26 cellular contexts compared by ENCODE assay signal in the genomic region with DNA sequence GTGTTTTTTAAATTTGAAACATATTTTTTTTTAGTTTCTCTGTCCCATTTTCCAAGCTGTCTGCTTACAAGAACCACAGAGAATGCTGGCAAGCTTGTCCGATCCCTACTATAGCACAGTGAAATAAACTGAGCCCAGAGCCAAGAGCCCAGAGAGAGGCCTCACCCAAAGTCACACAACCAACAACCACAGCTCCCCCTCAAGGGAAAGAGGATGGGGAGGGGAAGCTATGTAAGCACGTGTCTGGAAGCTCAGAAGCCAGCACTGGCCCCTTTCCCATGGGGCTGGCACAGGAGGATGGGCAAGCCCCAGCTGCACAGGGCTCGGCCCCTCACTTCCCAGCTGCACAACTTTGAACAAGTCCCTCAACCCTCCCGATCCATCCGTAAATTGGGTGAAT. TPM values are rescaled to one million over a fixed set of nuclear protein-coding genes. Genes with fewer than 3 reads are reported as not detected.
A peak's percentile ranks its signal among the peaks of the same experiment; 100 is the strongest.
DNase-seq lines count a peak whose midpoint lies in the region; ATAC-seq and TF ChIP-seq lines count a peak whose summit lies in the region.
"Had no signal": no experiment of that assay in that cellular context is flagged by ENCODE, and none has a peak within 500 bp of the region (broad histone marks: within the 10 kb centered on the region; RNA-seq: fewer than 3 reads in every experiment).

No MANE protein-coding gene starts in this region.

- POLR2A ChIA-PET in activated CD8-positive, alpha-beta T cell treated with anti-CD3 and anti-CD28 coated beads for 36 hours (lab: Charles Lee) = interaction anchor here (0.7 to 7.2 kb wide), 7 partner anchors 30 to 538 kb away, joined by 3 to 54 read pairs (median 6); a partner anchor contains a TSS
- POLR2A ChIA-PET in naive thymus-derived CD4-positive, alpha-beta T cell (lab: Charles Lee) = interaction anchor here (0.8 to 6.7 kb wide), 8 partner anchors 30 to 98 kb away, joined by 3 to 108 read pairs (median 10); a partner anchor contains a TSS

- H3K27ac ChIP-seq in naive thymus-derived CD4-positive, alpha-beta T cell (ENCODE audit: low read depth, low read length) = peak overlapping the region; percentile 80
- H3K27ac ChIP-seq: epithelial cell of prostate, foreskin keratinocyte, left ventricle myocardium inferior, sigmoid colon, upper lobe of left lung had no signal

- no peak for DNase-seq in activated CD4-positive, alpha-beta T cell treated with anti-CD3 and anti-CD28 coated beads, Interleukin-2, amount 10 ng/mL, durations not matched to agents 24 days and 14 days
- no peak for DNase-seq in activated CD4-positive, alpha-beta T cell treated with anti-CD3 and anti-CD28 coated beads for 1 hour
- DNase-seq in CMK (ENCODE audit: low read depth) (peak; percentile 33), NCI-H187 (lab: John Stamatoyannopoulos, UW) (no peak), Kasumi-1 (lab: John Stamatoyannopoulos, UW) (no peak), foreskin melanocyte (no peak)
- DNase-seq in activated CD8-positive, alpha-beta T cell treated with anti-CD3 and anti-CD28 coated beads for 36 hours = no peak
- no peak for DNase-seq in naive thymus-derived CD4-positive, alpha-beta T cell
- DNase-seq: activated CD4-positive, CD25-positive, alpha-beta regulatory T cell treated with anti-CD3 and anti-CD28 coated beads, Interleukin-2, amount 50 U/mL, for 72 hours; activated CD8-positive, alpha-beta memory T cell treated with anti-CD3 and anti-CD28 coated beads, Interleukin-2, amount 50 U/mL, for 4 hours; activated gamma-delta T cell treated with Interleukin-2 at 50 U/mL for 16 hours; cerebellar nuclear complex; foreskin keratinocyte; HFFc6; KG1; left ventricle myocardium inferior; midbrain; NCI-H2171 treated with DMSO at 0.1 percent for 48 hours; NCI-H526; RPMI8226; sigmoid colon; stimulated activated CD4-positive, alpha-beta T cell treated with anti-CD3 and anti-CD28 coated beads, Interleukin-15, amount 100 ng/mL, for 24 hours; upper lobe of left lung had no signal

- no peak overlapping the region for H3K4me3 ChIP-seq in naive thymus-derived CD4-positive, alpha-beta T cell (ENCODE audit: low read length)
- H3K4me3 ChIP-seq: left ventricle myocardium inferior, sigmoid colon, upper lobe of left lung had no signal

- no peak overlapping the region for H3K4me3 Mint-ChIP-seq in activated CD4-positive, alpha-beta T cell treated with anti-CD3 and anti-CD28 coated beads, Interleukin-2, amount 10 ng/mL, durations not matched to agents 24 days and 14 days
- no peak overlapping the region for H3K4me3 Mint-ChIP-seq in activated CD8-positive, alpha-beta T cell treated with anti-CD3 and anti-CD28 coated beads for 36 hours
- H3K4me3 Mint-ChIP-seq in naive thymus-derived CD4-positive, alpha-beta T cell = peak overlapping the region in 2 of 10 donors; percentile 11 to 18
- H3K4me3 Mint-ChIP-seq: HFFc6 had no signal

- peaks cover 1% of the 10 kb centered on the region for H3K27me3 Mint-ChIP-seq in activated CD4-positive, alpha-beta T cell treated with anti-CD3 and anti-CD28 coated beads, Interleukin-2, amount 10 ng/mL, durations not matched to agents 24 days and 14 days
- H3K27me3 Mint-ChIP-seq in activated CD8-positive, alpha-beta T cell treated with anti-CD3 and anti-CD28 coated beads for 36 hours = no peaks in the 10 kb centered on the region
- no peaks in the 10 kb centered on the region for H3K27me3 Mint-ChIP-seq in naive thymus-derived CD4-positive, alpha-beta T cell

- H3K4me1 ChIP-seq in naive thymus-derived CD4-positive, alpha-beta T cell (ENCODE audit: control insufficient read depth in 2 of 2, insufficient read depth in 2 of 2, low read length in 2 of 2) = peaks cover 16 to 29% of the 10 kb centered on the region in 2 donors

- H3K4me1 Mint-ChIP-seq in activated CD4-positive, alpha-beta T cell treated with anti-CD3 and anti-CD28 coated beads, Interleukin-2, amount 10 ng/mL, durations not matched to agents 24 days and 14 days = peaks cover 35% of the 10 kb centered on the region
- H3K4me1 Mint-ChIP-seq in activated CD8-positive, alpha-beta T cell treated with anti-CD3 and anti-CD28 coated beads for 36 hours (ENCODE audit: low read depth) = peaks cover 41% of the 10 kb centered on the region
- peaks cover 17 to 46% (median 42%) of the 10 kb centered on the region in 7 donors for H3K4me1 Mint-ChIP-seq in naive thymus-derived CD4-positive, alpha-beta T cell

- intact Hi-C loops in activated CD4-positive, alpha-beta T cell treated with anti-CD3 and anti-CD28 coated beads, Interleukin-2, amount 10 ng/mL, durations not matched to agents 24 days and 14 days (cut with micrococcal nuclease) = no loop called here
- intact Hi-C loops in activated CD8-positive, alpha-beta T cell treated with anti-CD3 and anti-CD28 coated beads for 36 hours (cut with micrococcal nuclease) = no loop called here
- intact Hi-C loops in naive thymus-derived CD4-positive, alpha-beta T cell (cut with micrococcal nuclease) = no loop called here

- H3K9me3 ChIP-seq in naive thymus-derived CD4-positive, alpha-beta T cell (ENCODE audit: control insufficient read depth in 2 of 3, low read length in 3 of 3) = no peaks in the 10 kb centered on the region
- H3K9me3 ChIP-seq: left ventricle myocardium inferior, sigmoid colon, upper lobe of left lung had no signal

- CTCF ChIA-PET in activated CD8-positive, alpha-beta T cell treated with anti-CD3 and anti-CD28 coated beads for 36 hours (lab: Charles Lee) = interaction anchor here (0.8 to 2.4 kb wide), 6 partner anchors 59 to 109 kb away, joined by 3 to 11 read pairs (median 3); a partner anchor contains a TSS
- CTCF ChIA-PET in naive thymus-derived CD4-positive, alpha-beta T cell (lab: Charles Lee) = interaction anchor here (0.9 to 3.4 kb wide), 5 partner anchors 16 to 98 kb away, joined by 3 to 20 read pairs (median 3); a partner anchor contains a TSS

- peaks cover 14% of the 10 kb centered on the region for H3K36me3 Mint-ChIP-seq in activated CD4-positive, alpha-beta T cell treated with anti-CD3 and anti-CD28 coated beads, Interleukin-2, amount 10 ng/mL, durations not matched to agents 24 days and 14 days (ENCODE audit: low read depth)
- H3K36me3 Mint-ChIP-seq in activated CD8-positive, alpha-beta T cell treated with anti-CD3 and anti-CD28 coated beads for 36 hours (ENCODE audit: low read depth) = peaks cover 13% of the 10 kb centered on the region
- H3K36me3 Mint-ChIP-seq in naive thymus-derived CD4-positive, alpha-beta T cell = peaks cover 4 to 17% (median 8%) of the 10 kb centered on the region in 5 donors

- H3K36me3 ChIP-seq in naive thymus-derived CD4-positive, alpha-beta T cell (ENCODE audit: control insufficient read depth in 2 of 3, insufficient read depth in 3 of 3, low read length in 3 of 3) = peaks cover 0 to 3% (median 0%) of the 10 kb centered on the region in 3 experiments
- H3K36me3 ChIP-seq: left ventricle myocardium inferior, sigmoid colon, upper lobe of left lung had no signal

- no peak for TF ChIP-seq CTCF in activated CD8-positive, alpha-beta T cell treated with anti-CD3 and anti-CD28 coated beads for 36 hours (IDR thresholded peaks at IDR 0.05)

- H3K9me3 Mint-ChIP-seq in activated CD4-positive, alpha-beta T cell treated with anti-CD3 and anti-CD28 coated beads, Interleukin-2, amount 10 ng/mL, durations not matched to agents 24 days and 14 days = no peaks in the 10 kb centered on the region
- H3K9me3 Mint-ChIP-seq in activated CD8-positive, alpha-beta T cell treated with anti-CD3 and anti-CD28 coated beads for 36 hours = no peaks in the 10 kb centered on the region
- H3K9me3 Mint-ChIP-seq in naive thymus-derived CD4-positive, alpha-beta T cell = no peaks in the 10 kb centered on the region
- H3K9me3 Mint-ChIP-seq: HFFc6, nephron had no signal

- no peaks in the 10 kb centered on the region for H3K27me3 ChIP-seq in naive thymus-derived CD4-positive, alpha-beta T cell (ENCODE audit: control insufficient read depth in 2 of 2, insufficient read depth in 2 of 2, low read length in 2 of 2)
- H3K27me3 ChIP-seq: foreskin keratinocyte, upper lobe of left lung had no signal

- peak overlapping the region; percentile 49 for H3K27ac Mint-ChIP-seq in activated CD4-positive, alpha-beta T cell treated with anti-CD3 and anti-CD28 coated beads, Interleukin-2, amount 10 ng/mL, durations not matched to agents 24 days and 14 days
- H3K27ac Mint-ChIP-seq in activated CD8-positive, alpha-beta T cell treated with anti-CD3 and anti-CD28 coated beads for 36 hours = peak overlapping the region; percentile 93
- H3K27ac Mint-ChIP-seq in naive thymus-derived CD4-positive, alpha-beta T cell = peak overlapping the region; percentile 56 to 97 (median 88)
- H3K27ac Mint-ChIP-seq: HFFc6 had no signal

- ATAC-seq in activated CD8-positive, alpha-beta T cell treated with anti-CD3 and anti-CD28 coated beads for 36 hours = no peak
- ATAC-seq in naive thymus-derived CD4-positive, alpha-beta T cell = no peak
- ATAC-seq: foreskin keratinocyte had no signal

RNA-seq across cellular contexts. Expression of a gene that starts 3.2 kb away (rescaled TPM):
- 99.1 and 104 TPM in 2 replicates for total RNA-seq in activated CD4-positive, alpha-beta T cell treated with anti-CD3 and anti-CD28 coated beads, Interleukin-2, amount 10 ng/mL, durations not matched to agents 24 days and 14 days
- total RNA-seq in activated CD8-positive, alpha-beta T cell treated with anti-CD3 and anti-CD28 coated beads for 36 hours = 10 to 100 TPM; 58.3 to 63.9 TPM
- total RNA-seq in naive thymus-derived CD4-positive, alpha-beta T cell = 100 to 1,000 TPM in 1 of 5 experiments, 10 to 100 TPM in 4; 65.9 to 102 (median 90.8) TPM
- 10 to 100 TPM; 27.9 to 66.6 TPM for polyA plus RNA-seq in naive thymus-derived CD4-positive, alpha-beta T cell

RNA-seq across cellular contexts. Expression of a gene that starts 13.0 kb away (rescaled TPM):
- total RNA-seq in activated CD4-positive, alpha-beta T cell treated with anti-CD3 and anti-CD28 coated beads, Interleukin-2, amount 10 ng/mL, durations not matched to agents 24 days and 14 days = not detected in 2 replicates
- total RNA-seq in activated CD8-positive, alpha-beta T cell treated with anti-CD3 and anti-CD28 coated beads for 36 hours = not detected
- total RNA-seq in naive thymus-derived CD4-positive, alpha-beta T cell = under 1 TPM in 1 of 5 experiments, not detected in 4; 0.64 TPM
- not detected for polyA plus RNA-seq in naive thymus-derived CD4-positive, alpha-beta T cell
- total RNA-seq: foreskin keratinocyte, HT-29, left ventricle myocardium inferior had no signal
- polyA plus RNA-seq: foreskin keratinocyte, sigmoid colon had no signal

RNA-seq across cellular contexts. Expression of a gene that starts 39.1 kb away (rescaled TPM):
- total RNA-seq in activated CD4-positive, alpha-beta T cell treated with anti-CD3 and anti-CD28 coated beads, Interleukin-2, amount 10 ng/mL, durations not matched to agents 24 days and 14 days = 113 and 117 TPM in 2 replicates
- 100 to 1,000 TPM; 135 TPM for total RNA-seq in activated CD8-positive, alpha-beta T cell treated with anti-CD3 and anti-CD28 coated beads for 36 hours
- total RNA-seq in naive thymus-derived CD4-positive, alpha-beta T cell = 100 to 1,000 TPM in 1 of 5 experiments, 10 to 100 TPM in 4; 72.6 to 166 (median 81.9) TPM
- polyA plus RNA-seq in naive thymus-derived CD4-positive, alpha-beta T cell = 10 to 100 TPM; 87.7 to 89.3 TPM

RNA-seq across cellular contexts. Expression of a gene that starts 39.4 kb away (rescaled TPM):
- total RNA-seq in activated CD4-positive, alpha-beta T cell treated with anti-CD3 and anti-CD28 coated beads, Interleukin-2, amount 10 ng/mL, durations not matched to agents 24 days and 14 days = 20.9 and 21.1 TPM in 2 replicates
- total RNA-seq in activated CD8-positive, alpha-beta T cell treated with anti-CD3 and anti-CD28 coated beads for 36 hours = 10 to 100 TPM; 26.2 to 26.3 TPM
- total RNA-seq in naive thymus-derived CD4-positive, alpha-beta T cell = 10 to 100 TPM; 18.5 to 62.2 (median 40.4) TPM
- polyA plus RNA-seq in naive thymus-derived CD4-positive, alpha-beta T cell = 100 to 1,000 TPM in 1 of 2 donors, 10 to 100 TPM in 1; 74.1 to 104 TPM

RNA-seq across cellular contexts. Expression of a gene that starts 43.7 kb away (rescaled TPM):
- 64.9 and 75.9 TPM in 2 replicates for total RNA-seq in activated CD4-positive, alpha-beta T cell treated with anti-CD3 and anti-CD28 coated beads, Interleukin-2, amount 10 ng/mL, durations not matched to agents 24 days and 14 days
- total RNA-seq in activated CD8-positive, alpha-beta T cell treated with anti-CD3 and anti-CD28 coated beads for 36 hours = 10 to 100 TPM; 44.4 to 45.6 TPM
- total RNA-seq in naive thymus-derived CD4-positive, alpha-beta T cell = 100 to 1,000 TPM in 1 of 5 experiments, 10 to 100 TPM in 4; 49.9 to 114 (median 66.7) TPM
- polyA plus RNA-seq in naive thymus-derived CD4-positive, alpha-beta T cell = 10 to 100 TPM; 17.7 to 25.3 TPM
